Comparison of ENCODE assay signal across 12 cellular contexts in the genomic region with DNA sequence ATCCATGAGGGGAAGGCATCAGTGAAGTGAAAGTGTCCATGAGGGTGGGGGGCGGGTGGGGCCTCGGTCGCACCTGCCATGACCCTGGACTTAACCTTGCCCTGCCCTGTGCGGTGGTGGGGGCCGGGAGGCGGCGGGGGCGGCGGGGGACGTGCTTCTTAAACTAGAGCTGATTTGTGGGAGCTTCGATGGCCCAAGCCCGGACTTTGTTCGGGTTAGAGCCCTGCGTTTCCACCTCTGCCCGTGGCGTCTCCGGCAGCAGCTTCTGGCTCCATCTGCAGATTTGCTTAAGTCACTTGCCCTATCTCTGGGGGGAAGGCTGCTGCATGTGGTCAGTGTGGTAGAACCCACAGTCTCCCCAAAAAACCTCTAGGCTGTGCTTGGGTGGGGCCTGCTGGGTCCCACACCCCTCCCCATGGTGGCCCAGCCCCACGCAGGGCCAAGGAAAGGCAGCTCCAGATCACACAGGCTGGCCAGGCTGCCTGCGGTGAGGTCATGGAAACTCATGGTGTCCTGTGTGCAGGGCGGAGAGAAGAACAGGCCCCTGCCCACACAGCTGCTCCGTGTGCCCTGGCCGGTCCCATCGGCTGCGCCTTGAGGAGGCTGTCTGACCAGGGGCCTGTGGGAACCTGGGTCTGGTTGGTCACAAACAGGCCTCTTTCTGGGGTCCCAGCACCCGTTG.
A peak's percentile ranks its signal among the peaks of the same experiment; 100 is the strongest.
DNase-seq lines count a peak whose midpoint lies in the region; ATAC-seq and TF ChIP-seq lines count a peak whose summit lies in the region.
"Had no signal": no experiment of that assay in that cellular context is flagged by ENCODE, and none has a peak within 500 bp of the region (broad histone marks: within the 10 kb centered on the region; RNA-seq: fewer than 3 reads in every experiment).

No MANE protein-coding gene starts in this region.

- peaks cover 30% of the 10 kb centered on the region for H3K4me1 Mint-ChIP-seq in activated naive CD4-positive, alpha-beta T cell treated with anti-CD3 and anti-CD28 coated beads for 36 hours (ENCODE audit: low read depth)

- no peaks in the 10 kb centered on the region for H3K9me3 ChIP-seq in BLaER1 treated with 17β-estradiol and CSF1 and Interleukin-3, amounts not matched to agents 10 nM and 100 nM (replicated peaks in 1 of 11)
- H3K9me3 ChIP-seq in esophagus (ENCODE audit: control insufficient read depth in 2 of 2, insufficient read depth in 1 of 2, low read depth in 1 of 2, low read length in 1 of 2) (no peaks in the 10 kb centered on the region), left lung (no peaks in the 10 kb centered on the region), skeletal muscle tissue (ENCODE audit: control insufficient read depth in 3 of 3, low read length in 3 of 3) (no peaks in the 10 kb centered on the region)

- peak overlapping the region in 2 of 11 experiments; percentile 1 to 4; a peak in 1 of 22 replicates for H3K9ac ChIP-seq in BLaER1 treated with 17β-estradiol and CSF1 and Interleukin-3, amounts not matched to agents 10 nM and 100 nM
- peak overlapping the region; percentile 79 to 92 (median 84) for H3K9ac ChIP-seq in skeletal muscle tissue (ENCODE audit: low read depth in 1 of 3, low read length in 3 of 3)
- H3K9ac ChIP-seq: parathyroid adenoma had no signal

- no peaks in the 10 kb centered on the region for H3K27me3 Mint-ChIP-seq in activated naive CD4-positive, alpha-beta T cell treated with anti-CD3 and anti-CD28 coated beads for 36 hours (ENCODE audit: low read depth)
- H3K27me3 Mint-ChIP-seq: B cell had no signal

- peaks cover 60 to 92% (median 84%) of the 10 kb centered on the region in 11 experiments; a peak in 20 of 22 replicates for H4K20me1 ChIP-seq in BLaER1 treated with 17β-estradiol and CSF1 and Interleukin-3, amounts not matched to agents 10 nM and 100 nM

- no peaks in the 10 kb centered on the region for H3K9me3 Mint-ChIP-seq in activated naive CD4-positive, alpha-beta T cell treated with anti-CD3 and anti-CD28 coated beads for 36 hours

- H3K4me1 ChIP-seq in BLaER1 treated with 17β-estradiol and CSF1 and Interleukin-3, amounts not matched to agents 10 nM and 100 nM = peaks cover 61 to 92% (median 90%) of the 10 kb centered on the region in 10 experiments
- peaks cover 10 to 23% of the 10 kb centered on the region in 2 donors for H3K4me1 ChIP-seq in esophagus (ENCODE audit: control insufficient read depth in 2 of 2, insufficient read depth in 2 of 2, low read length in 1 of 2)
- peaks cover 29 to 51% of the 10 kb centered on the region in 2 donors for H3K4me1 ChIP-seq in left lung
- H3K4me1 ChIP-seq in skeletal muscle tissue (ENCODE audit: control insufficient read depth in 3 of 3, insufficient read depth in 3 of 3, low read length in 3 of 3) = peaks cover 69 to 88% (median 84%) of the 10 kb centered on the region in 3 donors

- no peak for TF ChIP-seq CTCF in left lung (IDR thresholded peaks at IDR 0.05)

- H3K27ac ChIP-seq in BLaER1 treated with 17β-estradiol and CSF1 and Interleukin-3, amounts not matched to agents 10 nM and 100 nM = peak overlapping the region in 4 of 11 experiments; percentile 6 to 36 (median 20); a peak in 2 of 22 replicates
- H3K27ac ChIP-seq in esophagus (ENCODE audit: low read depth in 2 of 2, low read length in 1 of 2) = peak overlapping the region; percentile 79 to 90
- peak overlapping the region; percentile 37 to 67 for H3K27ac ChIP-seq in left lung
- peak overlapping the region; percentile 99 for H3K27ac ChIP-seq in skeletal muscle tissue (ENCODE audit: low read depth, low read length)
- H3K27ac ChIP-seq: parathyroid adenoma had no signal

- peaks cover 0 to 69% (median 0%) of the 10 kb centered on the region in 11 experiments; a peak in 4 of 22 replicates for H3K27me3 ChIP-seq in BLaER1 treated with 17β-estradiol and CSF1 and Interleukin-3, amounts not matched to agents 10 nM and 100 nM
- H3K27me3 ChIP-seq in esophagus (ENCODE audit: control insufficient read depth in 1 of 2, insufficient read depth in 2 of 2, low read length in 2 of 2) = no peaks in the 10 kb centered on the region
- no peaks in the 10 kb centered on the region for H3K27me3 ChIP-seq in left lung
- no peaks in the 10 kb centered on the region for H3K27me3 ChIP-seq in skeletal muscle tissue (ENCODE audit: control insufficient read depth in 3 of 3, insufficient read depth in 3 of 3, low read length in 3 of 3)

- CTCF ChIA-PET in activated naive CD4-positive, alpha-beta T cell treated with anti-CD3 and anti-CD28 coated beads for 36 hours (lab: Charles Lee) = no interaction called here

- no peak overlapping the region for H3K4me3 Mint-ChIP-seq in activated naive CD4-positive, alpha-beta T cell treated with anti-CD3 and anti-CD28 coated beads for 36 hours
- H3K4me3 Mint-ChIP-seq: B cell had no signal

- H3K4me3 ChIP-seq in BLaER1 treated with 17β-estradiol and CSF1 and Interleukin-3, amounts not matched to agents 10 nM and 100 nM = no peak overlapping the region
- H3K4me3 ChIP-seq in esophagus (ENCODE audit: low read depth in 1 of 2, low read length in 2 of 2) = no peak overlapping the region
- H3K4me3 ChIP-seq in left lung = no peak overlapping the region
- H3K4me3 ChIP-seq in skeletal muscle tissue (ENCODE audit: low read length in 3 of 3) = peak overlapping the region; percentile 5 to 56 (median 50)

- DNase-seq in left lung (peak; percentile 62 to 63), HuH-7 (ENCODE audit: low spot score) (no peak)
- DNase-seq in activated naive CD4-positive, alpha-beta T cell treated with anti-CD3 and anti-CD28 coated beads for 36 hours = no peak
- no peak for DNase-seq in stimulated activated CD4-positive, alpha-beta T cell treated with anti-CD3 and anti-CD28 coated beads, Interleukin-4, amount 100 ng/mL, for 24 hours
- DNase-seq: activated CD8-positive, alpha-beta memory T cell treated with anti-CD3 and anti-CD28 coated beads, Interleukin-2, amount 50 U/mL, for 48 hours; OCI-M1 had no signal

- H3K27ac Mint-ChIP-seq in activated naive CD4-positive, alpha-beta T cell treated with anti-CD3 and anti-CD28 coated beads for 36 hours = no peak overlapping the region
- H3K27ac Mint-ChIP-seq: B cell had no signal

- intact Hi-C loops in left lung (cut with DNase I) = no loop called here
- intact Hi-C loops in activated naive CD4-positive, alpha-beta T cell treated with anti-CD3 and anti-CD28 coated beads for 36 hours (cut with micrococcal nuclease) = loop anchor here (10.0 kb wide), 1 partner anchor 246 kb away; no protein-coding TSS in a partner anchor

- WGBS in esophagus, 2 donors = 83 to 85% methylated on average over 24 to 25 of the region's 25 CpGs

- peaks cover 0 to 18% (median 0%) of the 10 kb centered on the region in 11 experiments; a peak in 2 of 22 replicates for H3K36me3 ChIP-seq in BLaER1 treated with 17β-estradiol and CSF1 and Interleukin-3, amounts not matched to agents 10 nM and 100 nM
- H3K36me3 ChIP-seq in esophagus (ENCODE audit: control insufficient read depth in 2 of 2, insufficient read depth in 2 of 2, low read length in 1 of 2) = no peaks in the 10 kb centered on the region
- no peaks in the 10 kb centered on the region for H3K36me3 ChIP-seq in left lung
- H3K36me3 ChIP-seq in skeletal muscle tissue (ENCODE audit: control insufficient read depth in 3 of 3, insufficient read depth in 3 of 3, low read length in 3 of 3) = no peaks in the 10 kb centered on the region

- ATAC-seq in left lung = peak; percentile 47
- no peak for ATAC-seq in GM19324 (IDR thresholded peaks at IDR 0.05; ENCODE audit: low FRiP score, unreplicated experiment)

- H3K4me2 ChIP-seq in BLaER1 treated with 17β-estradiol and CSF1 and Interleukin-3, amounts not matched to agents 10 nM and 100 nM = peak overlapping the region in 9 of 11 experiments; percentile 63 to 95 (median 81); a peak in 19 of 22 replicates

- no peaks in the 10 kb centered on the region for H3K36me3 Mint-ChIP-seq in activated naive CD4-positive, alpha-beta T cell treated with anti-CD3 and anti-CD28 coated beads for 36 hours (ENCODE audit: low read depth)

Comparison
In these comparisons a context has a peak if more than half of its experiments do, and no peak if none do; other contexts are left out.
1. H3K4me3 ChIP-seq: peak in skeletal muscle tissue (3 of 3); none in BLaER1 treated with 17β-estradiol and CSF1 and Interleukin-3, amounts not matched to agents 10 nM and 100 nM (0 of 10), esophagus (0 of 2) and left lung (0 of 2).
2. DNase-seq: peak in left lung (2 of 2); none in activated naive CD4-positive, alpha-beta T cell treated with anti-CD3 and anti-CD28 coated beads for 36 hours (single experiment), stimulated activated CD4-positive, alpha-beta T cell treated with anti-CD3 and anti-CD28 coated beads, Interleukin-4, amount 100 ng/mL, for 24 hours (single experiment) and HuH-7 (single experiment).